In genomic region chr4:75699299-75699698, GRCh38 we compare ENCODE assay signal across 12 cellular contexts. TPM values are rescaled to one million over a fixed set of nuclear protein-coding genes. Genes with fewer than 3 reads are reported as not detected.
A peak's percentile ranks its signal among the peaks of the same experiment; 100 is the strongest.
DNase-seq lines count a peak whose midpoint lies in the region; ATAC-seq and TF ChIP-seq lines count a peak whose summit lies in the region.
"Had no signal": no experiment of that assay in that cellular context is flagged by ENCODE, and none has a peak within 500 bp of the region (broad histone marks: within the 10 kb centered on the region; RNA-seq: fewer than 3 reads in every experiment).

No MANE protein-coding gene starts in this region.

- intact Hi-C loops in dendritic cell treated with granulocyte-macrophage colony-stimulating factor and Interleukin-4, amounts not matched to agents 40 ng/mL and 50 ng/mL, for 4 days (cut with micrococcal nuclease) = no loop called here
- intact Hi-C loops in upper lobe of right lung (cut with DNase I) = no loop called here

- H3K9me3 ChIP-seq in upper lobe of right lung = no peaks in the 10 kb centered on the region
- H3K9me3 ChIP-seq: heart left ventricle, SJSA1 had no signal

- DNase-seq in activated naive CD4-positive, alpha-beta T cell (lab: John Stamatoyannopoulos, UW) = no peak
- DNase-seq in upper lobe of right lung = no peak
- DNase-seq in activated effector memory CD4-positive, alpha-beta T cell treated with Interleukin-2 at 50 U/mL for 16 hours = no peak
- no peak for DNase-seq in middle frontal gyrus (ENCODE audit: extremely low spot score, low spot score)
- no peak for DNase-seq in substantia nigra (lab: John Stamatoyannopoulos, UW)
- DNase-seq: heart left ventricle, NCI-H1092 treated with DMSO at 0.1 percent for 48 hours, NCI-H526 had no signal

- peak; percentile 10 for ATAC-seq in HG03432 (IDR thresholded peaks at IDR 0.05; ENCODE audit: unreplicated experiment)
- no peak for ATAC-seq in upper lobe of right lung
- ATAC-seq: heart left ventricle had no signal

- no peaks in the 10 kb centered on the region for H3K9me3 Mint-ChIP-seq in activated naive CD4-positive, alpha-beta T cell treated with anti-CD3 and anti-CD28 coated beads, Interleukin-2, amount 50 U/mL, for 24 hours
- H3K9me3 Mint-ChIP-seq in dendritic cell treated with granulocyte-macrophage colony-stimulating factor and Interleukin-4, amounts not matched to agents 40 ng/mL and 50 ng/mL, for 4 days = no peaks in the 10 kb centered on the region

- no peaks in the 10 kb centered on the region for H3K27me3 ChIP-seq in upper lobe of right lung
- H3K27me3 ChIP-seq: heart left ventricle, SJSA1 had no signal

- H3K27ac ChIP-seq in upper lobe of right lung (peak overlapping the region; percentile 62), substantia nigra (ENCODE audit: low read depth, low read length, poor library complexity, severe bottlenecking) (no peak overlapping the region)
- H3K27ac ChIP-seq: SJSA1 had no signal

- peak overlapping the region; percentile 16 for H3K4me3 Mint-ChIP-seq in activated naive CD4-positive, alpha-beta T cell treated with anti-CD3 and anti-CD28 coated beads, Interleukin-2, amount 50 U/mL, for 24 hours
- H3K4me3 Mint-ChIP-seq in dendritic cell treated with granulocyte-macrophage colony-stimulating factor and Interleukin-4, amounts not matched to agents 40 ng/mL and 50 ng/mL, for 4 days = peak overlapping the region; percentile 35

- peaks cover 40% of the 10 kb centered on the region for H3K4me1 Mint-ChIP-seq in activated naive CD4-positive, alpha-beta T cell treated with anti-CD3 and anti-CD28 coated beads, Interleukin-2, amount 50 U/mL, for 24 hours
- peaks cover 32% of the 10 kb centered on the region for H3K4me1 Mint-ChIP-seq in dendritic cell treated with granulocyte-macrophage colony-stimulating factor and Interleukin-4, amounts not matched to agents 40 ng/mL and 50 ng/mL, for 4 days (ENCODE audit: low read depth)

- peak overlapping the region; percentile 61 for H3K27ac Mint-ChIP-seq in activated naive CD4-positive, alpha-beta T cell treated with anti-CD3 and anti-CD28 coated beads, Interleukin-2, amount 50 U/mL, for 24 hours
- H3K27ac Mint-ChIP-seq in dendritic cell treated with granulocyte-macrophage colony-stimulating factor and Interleukin-4, amounts not matched to agents 40 ng/mL and 50 ng/mL, for 4 days = peak overlapping the region; percentile 86

- peaks cover 4% of the 10 kb centered on the region for H3K4me1 ChIP-seq in upper lobe of right lung
- H3K4me1 ChIP-seq: SJSA1 had no signal

- TF ChIP-seq CTCF in upper lobe of right lung (IDR thresholded peaks at IDR 0.05) = no peak

- no peaks in the 10 kb centered on the region for H3K27me3 Mint-ChIP-seq in activated naive CD4-positive, alpha-beta T cell treated with anti-CD3 and anti-CD28 coated beads, Interleukin-2, amount 50 U/mL, for 24 hours
- no peaks in the 10 kb centered on the region for H3K27me3 Mint-ChIP-seq in dendritic cell treated with granulocyte-macrophage colony-stimulating factor and Interleukin-4, amounts not matched to agents 40 ng/mL and 50 ng/mL, for 4 days

- H3K4me3 ChIP-seq in upper lobe of right lung = no peak overlapping the region
- H3K4me3 ChIP-seq: SJSA1 had no signal

- no peaks in the 10 kb centered on the region for H3K36me3 Mint-ChIP-seq in activated naive CD4-positive, alpha-beta T cell treated with anti-CD3 and anti-CD28 coated beads, Interleukin-2, amount 50 U/mL, for 24 hours
- peaks cover under 1% of the 10 kb centered on the region for H3K36me3 Mint-ChIP-seq in dendritic cell treated with granulocyte-macrophage colony-stimulating factor and Interleukin-4, amounts not matched to agents 40 ng/mL and 50 ng/mL, for 4 days (ENCODE audit: low read depth)

- H3K36me3 ChIP-seq in upper lobe of right lung = no peaks in the 10 kb centered on the region
- H3K36me3 ChIP-seq: SJSA1 had no signal

RNA-seq across cellular contexts. Expression of gene USO1, which starts 25.1 kb away (rescaled TPM):
- total RNA-seq in upper lobe of right lung = 64.2 TPM

RNA-seq across cellular contexts. Expression of gene G3BP2, which starts 26.1 kb away (rescaled TPM):
- 102 TPM for total RNA-seq in upper lobe of right lung
